Comparison of ENCODE assay signal across 26 cellular contexts in genomic region chr18:3796434-3796833, GRCh38.
DNase-seq lines count a peak whose midpoint lies in the region; ATAC-seq, FAIRE-seq and TF ChIP-seq lines count a peak whose summit lies in the region.
"Had no signal": no experiment of that assay in that cellular context is flagged by ENCODE, and none has a peak within 500 bp of the region (broad histone marks: within the 10 kb centered on the region; RNA-seq: fewer than 3 reads in every experiment).

No MANE protein-coding gene starts in this region.

- 0 out of 2 replicates have a peak overlapping the region, but pooled peaks have one; percentile 35 for H2BK12ac ChIP-seq in H1 (ENCODE audit: low read depth, low read length)

- peak overlapping the region; percentile 80; the same call in 1 of the 2 replicates for H3K27ac Mint-ChIP-seq in HFFc6
- no peak overlapping the region for H3K27ac Mint-ChIP-seq in endodermal cell
- H3K27ac Mint-ChIP-seq in activated CD4-positive, alpha-beta T cell treated with anti-CD3 and anti-CD28 coated beads for 36 hours: no peak overlapping the region
- H3K27ac Mint-ChIP-seq: B cell; CD4-positive, alpha-beta T cell; CD8-positive, alpha-beta T cell had no signal

- CTCF ChIA-PET in H1 (lab: Charles Lee; ENCODE audit: partially characterized antibody): interaction anchor here (0.7 to 4.9 kb wide), 3 partner anchors 15 to 25 kb away, joined by 3 to 21 read pairs (median 5); no protein-coding TSS in a partner anchor
- CTCF ChIA-PET in activated CD4-positive, alpha-beta T cell treated with anti-CD3 and anti-CD28 coated beads for 36 hours (lab: Charles Lee): interaction anchor here (1.2 kb wide), 1 partner anchor 25 kb away, joined by 3 read pairs; no protein-coding TSS in a partner anchor

- H3K4me2 ChIP-seq in H1 (ENCODE audit: insufficient read depth in 1 of 2, low read depth in 2 of 2, low read length in 2 of 2) (no peak overlapping the region), neural cell (ENCODE audit: low read length) (no peak overlapping the region)
- H3K4me2 ChIP-seq: A549; BLaER1 treated with 17β-estradiol and CSF1 and Interleukin-3, amounts not matched to agents 10 nM and 100 nM had no signal

- H3K9me2 ChIP-seq in neural cell (ENCODE audit: insufficient read depth, low read length): no peaks in the 10 kb centered on the region

- ATAC-seq in activated CD4-positive, alpha-beta T cell treated with anti-CD3 and anti-CD28 coated beads for 36 hours: no peak
- ATAC-seq: A549; CD8-positive, alpha-beta T cell; GM12878 had no signal

- TF ChIP-seq CTCF in HFFc6 (IDR thresholded peaks at IDR 0.05): no peak
- TF ChIP-seq CTCF in H1 (IDR thresholded peaks at IDR 0.05; ENCODE audit: control extremely low read depth in 1 of 3, insufficient read depth in 1 of 3, low read depth in 1 of 3, low read length in 3 of 3): no peak
- no peak for TF ChIP-seq CTCF in neural cell (IDR thresholded peaks at IDR 0.05; ENCODE audit: poor library complexity, severe bottlenecking)
- TF ChIP-seq CTCF in endodermal cell (conservative IDR thresholded peaks at IDR 0.05): no peak

- H3K79me1 ChIP-seq in H1 (ENCODE audit: low read depth, low read length): no peaks in the 10 kb centered on the region

- POLR2A ChIA-PET in H1 (lab: Charles Lee; ENCODE audit: partially characterized antibody): no interaction called here
- POLR2A ChIA-PET in activated CD4-positive, alpha-beta T cell treated with anti-CD3 and anti-CD28 coated beads for 36 hours (lab: Charles Lee): no interaction called here

- no peak overlapping the region for H2BK15ac ChIP-seq in H1 (ENCODE audit: low read length)

- no peak overlapping the region for H2BK120ac ChIP-seq in H1 (replicated peaks; ENCODE audit: low read depth, low read length)

- 0 out of 2 replicates have a peak overlapping the region, but pooled peaks have one; percentile 1 for H2BK20ac ChIP-seq in H1 (ENCODE audit: low read length)

- H3K79me2 ChIP-seq in H1 (ENCODE audit: control insufficient read depth in 1 of 2, insufficient read depth in 2 of 2, low read length in 2 of 2) (no peaks in the 10 kb centered on the region), neural cell (replicated peaks; ENCODE audit: insufficient read depth, low read length) (no peaks in the 10 kb centered on the region)

- peaks cover 2% of the 10 kb centered on the region for H3K27me3 Mint-ChIP-seq in HFFc6 (ENCODE audit: insufficient read depth)
- no peaks in the 10 kb centered on the region for H3K27me3 Mint-ChIP-seq in endodermal cell (ENCODE audit: insufficient read depth)
- H3K27me3 Mint-ChIP-seq in activated CD4-positive, alpha-beta T cell treated with anti-CD3 and anti-CD28 coated beads for 36 hours: peaks cover 8% of the 10 kb centered on the region

- H3K56ac ChIP-seq in H1 (replicated peaks; ENCODE audit: insufficient read length, low read depth, low read length): no peak overlapping the region

- H3K18ac ChIP-seq in H1 (ENCODE audit: extremely low read depth, low read length): no peak overlapping the region

- H3K4me3 Mint-ChIP-seq in HFFc6 (no peak overlapping the region), endodermal cell (no peak overlapping the region)
- H3K4me3 Mint-ChIP-seq in activated CD4-positive, alpha-beta T cell treated with anti-CD3 and anti-CD28 coated beads for 36 hours: no peak overlapping the region
- H3K4me3 Mint-ChIP-seq: B cell; CD4-positive, alpha-beta T cell; CD8-positive, alpha-beta T cell had no signal

- H3K9me3 ChIP-seq in H1 (ENCODE audit: insufficient read depth in 2 of 2, low read depth in 1 of 2, low read length in 1 of 2) (no peaks in the 10 kb centered on the region), neural cell (ENCODE audit: low read length) (no peaks in the 10 kb centered on the region), endodermal cell (ENCODE audit: control insufficient read depth, low read length) (no peaks in the 10 kb centered on the region)
- H3K9me3 ChIP-seq: A549, Caco-2 had no signal

- H3K36me3 Mint-ChIP-seq in HFFc6 (ENCODE audit: low read depth) (peaks cover 4% of the 10 kb centered on the region; the same call in 1 of the 2 replicates), endodermal cell (ENCODE audit: low read depth) (no peaks in the 10 kb centered on the region)
- no peaks in the 10 kb centered on the region for H3K36me3 Mint-ChIP-seq in activated CD4-positive, alpha-beta T cell treated with anti-CD3 and anti-CD28 coated beads for 36 hours (ENCODE audit: low read depth)
- H3K36me3 Mint-ChIP-seq: CD8-positive, alpha-beta T cell had no signal

- H3K9me3 Mint-ChIP-seq in HFFc6 (no peaks in the 10 kb centered on the region), endodermal cell (no peaks in the 10 kb centered on the region)
- no peaks in the 10 kb centered on the region for H3K9me3 Mint-ChIP-seq in activated CD4-positive, alpha-beta T cell treated with anti-CD3 and anti-CD28 coated beads for 36 hours (ENCODE audit: low read depth)
- H3K9me3 Mint-ChIP-seq: CD4-positive, alpha-beta T cell; CD8-positive, alpha-beta T cell had no signal

- TF ChIP-seq EP300 in H1 (IDR thresholded peaks at IDR 0.05; ENCODE audit: borderline replicate concordance in 1 of 2, low read depth in 2 of 2, low read length in 2 of 2): no peak
- peak; percentile 72 for TF ChIP-seq EP300 in neural cell (conservative IDR thresholded peaks at IDR 0.05; ENCODE audit: poor library complexity, severe bottlenecking)

- FAIRE-seq in H1 (lab: Jason Lieb, UNC): no peak
- FAIRE-seq: A549, D721Med, GM12892, GM18507 had no signal

- 93% methylated on average over 6 of the region's 6 CpGs; no CpG with 5 or more reads in 1 of the 2 experiments for WGBS in H1 (ENCODE audit: extremely low coverage in 1 of 2, insufficient coverage in 1 of 2, insufficient read length in 1 of 2, insufficient replicate concordance in 2 of 2, low coverage in 1 of 2, low lambda C conversion rate in 2 of 2, missing lambda C conversion rate in 1 of 2), 2 experiments
- WGBS in endodermal cell (ENCODE audit: insufficient coverage in 1 of 2, insufficient read length in 1 of 2), 2 experiments: 92 to 94% methylated on average over 6 of the region's 6 CpGs

- no peak overlapping the region for H2BK5ac ChIP-seq in H1 (ENCODE audit: low read depth, low read length)

- H3K9ac ChIP-seq in H1 (replicated peaks in 1 of 4; ENCODE audit: extremely low read depth in 1 of 4, low read depth in 3 of 4, low read length in 3 of 4): no peak overlapping the region
- no peak overlapping the region for H3K9ac ChIP-seq in neural cell (ENCODE audit: low read length)
- H3K9ac ChIP-seq in endodermal cell (ENCODE audit: extremely low read depth, low read length, poor library complexity, severe bottlenecking): no peak overlapping the region
- H3K9ac ChIP-seq: BLaER1 treated with 17β-estradiol and CSF1 and Interleukin-3, amounts not matched to agents 10 nM and 100 nM had no signal

- H4K91ac ChIP-seq in H1 (replicated peaks; ENCODE audit: insufficient read length, low read length): no peak overlapping the region

- H3K4me1 Mint-ChIP-seq in HFFc6 (ENCODE audit: low read depth) (peaks cover 32% of the 10 kb centered on the region), endodermal cell (peaks cover 16% of the 10 kb centered on the region)
- H3K4me1 Mint-ChIP-seq in activated CD4-positive, alpha-beta T cell treated with anti-CD3 and anti-CD28 coated beads for 36 hours: no peaks in the 10 kb centered on the region
- H3K4me1 Mint-ChIP-seq: B cell had no signal

- no peak overlapping the region for H3K23ac ChIP-seq in H1 (ENCODE audit: insufficient read length)

- no peak overlapping the region for H3K27ac ChIP-seq in H1 (ENCODE audit: low read depth, low read length)
- peak overlapping the region; percentile 60 for H3K27ac ChIP-seq in neural cell (ENCODE audit: low read length)
- H3K27ac ChIP-seq in endodermal cell (ENCODE audit: low read depth, low read length): no peak overlapping the region
- H3K27ac ChIP-seq: 22Rv1; BLaER1 treated with 17β-estradiol and CSF1 and Interleukin-3, amounts not matched to agents 10 nM and 100 nM; C4-2B had no signal

- DNase-seq in HFFc6 (no peak), H1 (ENCODE audit: low read depth in 1 of 2, low spot score in 2 of 2) (no peak), endodermal cell (no peak), NCI-H1105 treated with DMSO at 0.1 percent for 48 hours (lab: John Stamatoyannopoulos, UW) (no peak)
- DNase-seq in activated CD4-positive, alpha-beta T cell treated with anti-CD3 and anti-CD28 coated beads for 36 hours: no peak
- DNase-seq: AML-193; Caco-2; Calu3; CD4-positive, alpha-beta T cell; CD8-positive, alpha-beta T cell; DMS153; DMS53; DMS79; DND-41; EL; GDM1 had no signal

- no peaks in the 10 kb centered on the region for H3K36me3 ChIP-seq in H1 (ENCODE audit: control insufficient read depth in 2 of 4, insufficient read depth in 4 of 4, low read length in 3 of 4)
- no peaks in the 10 kb centered on the region for H3K36me3 ChIP-seq in neural cell (ENCODE audit: insufficient read depth, low read length)
- no peaks in the 10 kb centered on the region for H3K36me3 ChIP-seq in endodermal cell (ENCODE audit: control insufficient read depth, insufficient read depth, low read length)
- H3K36me3 ChIP-seq: BLaER1 treated with 17β-estradiol and CSF1 and Interleukin-3, amounts not matched to agents 10 nM and 100 nM had no signal

- no peak overlapping the region for H3K4me3 ChIP-seq in H1 (ENCODE audit: extremely low read depth in 1 of 4, insufficient read depth in 2 of 4, low read depth in 3 of 4, low read length in 4 of 4)
- H3K4me3 ChIP-seq in neural cell (ENCODE audit: low read length): no peak overlapping the region
- H3K4me3 ChIP-seq in endodermal cell (ENCODE audit: low read length): no peak overlapping the region
- H3K4me3 ChIP-seq: A549; BLaER1 treated with 17β-estradiol and CSF1 and Interleukin-3, amounts not matched to agents 10 nM and 100 nM; GM12878 had no signal

- no peak overlapping the region for H3K14ac ChIP-seq in H1 (ENCODE audit: insufficient read length)

- H3K4me1 ChIP-seq in H1 (replicated peaks in 1 of 4; ENCODE audit: control insufficient read depth in 3 of 4, insufficient read depth in 4 of 4, low read length in 3 of 4) (peaks cover 0 to 6% (median under 1%) of the 10 kb centered on the region in 4 experiments; a peak in 3 of 7 replicates), endodermal cell (ENCODE audit: control insufficient read depth, insufficient read depth, low read length) (no peaks in the 10 kb centered on the region)
- H3K4me1 ChIP-seq: BLaER1 treated with 17β-estradiol and CSF1 and Interleukin-3, amounts not matched to agents 10 nM and 100 nM; Caco-2 had no signal

- intact Hi-C loops in activated CD4-positive, alpha-beta T cell treated with anti-CD3 and anti-CD28 coated beads for 36 hours (cut with DNase I, micrococcal nuclease): no loop called here

- no peak overlapping the region for H2AFZ ChIP-seq in H1 (ENCODE audit: low read length)
- no peak overlapping the region for H2AFZ ChIP-seq in neural cell (ENCODE audit: low read depth, low read length)

- H4K8ac ChIP-seq in H1 (ENCODE audit: extremely low read depth, insufficient read depth, low read length): no peak overlapping the region

- H4K20me1 ChIP-seq in H1 (replicated peaks in 1 of 2; ENCODE audit: control insufficient read depth in 1 of 2, insufficient read depth in 2 of 2, low read length in 2 of 2) (no peaks in the 10 kb centered on the region), neural cell (ENCODE audit: insufficient read depth) (no peaks in the 10 kb centered on the region)
- H4K20me1 ChIP-seq: BLaER1 treated with 17β-estradiol and CSF1 and Interleukin-3, amounts not matched to agents 10 nM and 100 nM had no signal

- no peak for TF ChIP-seq RAD21 in H1 (IDR thresholded peaks at IDR 0.05 in 1 of 2, conservative IDR thresholded peaks at IDR 0.05 in 1 of 2; ENCODE audit: low read depth in 2 of 2, low read length in 2 of 2)
- no peak for TF ChIP-seq RAD21 in neural cell (conservative IDR thresholded peaks at IDR 0.05)

- H3K23me2 ChIP-seq in H1 (ENCODE audit: low read depth, low read length): no peaks in the 10 kb centered on the region

- no peak for TF ChIP-seq POLR2A in H1 (IDR thresholded peaks at IDR 0.05; ENCODE audit: control extremely low read depth in 1 of 2, low read depth in 2 of 2, low read length in 2 of 2)

- no peaks in the 10 kb centered on the region for H3K27me3 ChIP-seq in H1 (replicated peaks in 1 of 4; ENCODE audit: control insufficient read depth in 3 of 4, extremely low read depth in 1 of 4, insufficient read depth in 3 of 4, low read length in 3 of 4)
- H3K27me3 ChIP-seq in neural cell (ENCODE audit: insufficient read depth, low read depth, low read length): no peaks in the 10 kb centered on the region
- no peaks in the 10 kb centered on the region for H3K27me3 ChIP-seq in endodermal cell (ENCODE audit: control insufficient read depth, insufficient read depth, low read length, poor library complexity, severe bottlenecking)
- H3K27me3 ChIP-seq: BLaER1 treated with 17β-estradiol and CSF1 and Interleukin-3, amounts not matched to agents 10 nM and 100 nM had no signal

- no peak overlapping the region for H3K4ac ChIP-seq in H1 (replicated peaks; ENCODE audit: insufficient read length, low read depth, low read length)

- H3F3A ChIP-seq in neural cell (ENCODE audit: insufficient read depth, low read length, poor library complexity, severe bottlenecking): no peaks in the 10 kb centered on the region

- H4K5ac ChIP-seq in H1 (ENCODE audit: insufficient read length, low read depth, low read length): no peak overlapping the region

- no peak overlapping the region for H2AK5ac ChIP-seq in H1 (ENCODE audit: low read depth, low read length)
